In the genomic region with DNA sequence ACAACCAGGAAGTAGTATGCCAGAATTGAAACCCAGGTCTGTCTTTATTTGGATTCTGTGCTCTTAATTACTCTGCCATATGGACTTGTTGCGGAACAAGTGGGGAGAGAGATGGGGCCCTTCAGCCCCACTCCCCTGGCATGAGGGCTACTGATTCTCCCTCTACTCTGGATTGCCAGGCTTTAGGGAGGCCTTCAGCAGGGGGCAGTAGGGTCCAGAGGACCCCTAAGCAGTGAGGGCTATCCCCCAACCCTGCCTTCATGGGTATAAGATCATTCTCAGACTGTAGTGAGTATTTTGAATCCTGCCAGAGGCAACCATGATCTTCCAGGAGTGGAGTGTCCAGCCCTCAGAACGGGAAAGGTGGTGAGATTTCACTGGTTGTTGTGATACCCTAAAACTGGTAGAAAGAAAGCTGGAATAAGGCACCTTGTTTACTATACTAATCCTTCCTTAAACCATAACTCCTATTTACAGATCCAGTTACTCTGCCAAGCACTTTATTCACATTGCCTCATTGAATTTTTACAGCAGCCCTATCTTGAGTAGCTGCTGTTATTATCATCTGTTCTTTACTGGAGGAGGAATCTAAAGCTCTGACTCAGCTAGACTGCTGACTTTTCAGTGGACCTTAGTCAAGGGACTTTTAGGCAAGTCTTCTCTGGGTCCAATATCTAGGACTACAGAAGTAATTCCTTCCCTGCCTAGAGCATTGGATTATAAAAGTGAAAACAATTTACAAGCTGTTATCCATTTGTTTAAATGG, we compare ENCODE assay signal across 15 cellular contexts. TPM values are rescaled to one million over a fixed set of nuclear protein-coding genes. Genes with fewer than 3 reads are reported as not detected.
DNase-seq lines count a peak whose midpoint lies in the region; TF ChIP-seq lines count a peak whose summit lies in the region.
"Had no signal": no experiment of that assay in that cellular context is flagged by ENCODE, and none has a peak within 500 bp of the region (broad histone marks: within the 10 kb centered on the region; RNA-seq: fewer than 3 reads in every experiment).

No MANE protein-coding gene starts in this region.

- H3K36me3 ChIP-seq in brain microvascular endothelial cell (replicated peaks): no peaks in the 10 kb centered on the region
- H3K36me3 ChIP-seq in hepatocyte (replicated peaks; ENCODE audit: insufficient read depth, low read depth): no peaks in the 10 kb centered on the region

- H3K9me3 ChIP-seq in hepatocyte (ENCODE audit: low read depth): no peaks in the 10 kb centered on the region

- H4K20me1 ChIP-seq in hepatocyte (ENCODE audit: insufficient read depth, poor library complexity, severe bottlenecking): no peaks in the 10 kb centered on the region

- TF ChIP-seq CTCF in brain microvascular endothelial cell (IDR thresholded peaks at IDR 0.05; ENCODE audit: low read depth, low read length, missing control alignments): no peak
- TF ChIP-seq CTCF in hepatocyte (IDR thresholded peaks at IDR 0.05; ENCODE audit: poor library complexity): no peak

- no peaks in the 10 kb centered on the region for H3K27me3 ChIP-seq in brain microvascular endothelial cell (replicated peaks)
- H3K27me3 ChIP-seq in hepatocyte: no peaks in the 10 kb centered on the region

- no peaks in the 10 kb centered on the region for H3K79me2 ChIP-seq in hepatocyte

- H3K4me1 ChIP-seq in hepatocyte (ENCODE audit: insufficient read depth): peaks cover 13% of the 10 kb centered on the region

- peak; percentile 10 for DNase-seq in DMS79 treated with DMSO at 0.1 percent for 48 hours (lab: John Stamatoyannopoulos, UW)
- no peak for DNase-seq in DMS79 (lab: John Stamatoyannopoulos, UW)
- DNase-seq in brain microvascular endothelial cell: peak; percentile 45
- DNase-seq in hepatocyte (ENCODE audit: low spot score): peak; percentile 63
- peak; percentile 38 for DNase-seq in stromal cell of bone marrow (ENCODE audit: low read depth)
- DNase-seq in NCI-H146 treated with DMSO at 0.1 percent for 48 hours (lab: John Stamatoyannopoulos, UW; ENCODE audit: unreplicated experiment): no peak
- no peak for DNase-seq in SKM-1 treated with dmso at 0.1 percent for 144 hours (lab: John Stamatoyannopoulos, UW; ENCODE audit: unreplicated experiment)
- DNase-seq in NCI-H2227 (lab: John Stamatoyannopoulos, UW; ENCODE audit: unreplicated experiment): no peak
- DNase-seq: DND-41; effector memory CD4-positive, alpha-beta T cell; NCI-H1436 treated with DMSO at 0.1 percent for 48 hours; retina; substantia nigra; T-helper 17 cell had no signal

- H2AFZ ChIP-seq in hepatocyte: no peak overlapping the region

- 42% methylated on average over 2 of the region's 2 CpGs for WGBS in hepatocyte (ENCODE audit: low lambda C conversion rate, missing lambda C conversion rate)

- H3K9me2 ChIP-seq in hepatocyte (replicated peaks; ENCODE audit: insufficient read depth): no peaks in the 10 kb centered on the region

- peak overlapping the region; percentile 7 for H3K4me2 ChIP-seq in hepatocyte

- in situ Hi-C loops in brain microvascular endothelial cell (cut with HindIII; ENCODE audit: low pct_ligation_motif_present, low sequenced_read_pairs): no loop called here

- no peak overlapping the region for H3K4me3 ChIP-seq in brain microvascular endothelial cell (ENCODE audit: low read depth, low read length)
- H3K4me3 ChIP-seq in hepatocyte: no peak overlapping the region

- H3K27ac ChIP-seq in brain microvascular endothelial cell (no peak overlapping the region), hepatocyte (peak overlapping the region; percentile 64)
- H3K27ac ChIP-seq: 22Rv1 had no signal

RNA-seq across cellular contexts. Expression of gene LARP1, which starts 31.3 kb away (rescaled TPM):
- total RNA-seq in hepatocyte: 68.4 and 75.0 TPM in 2 replicates
- polyA plus RNA-seq in hepatocyte: 62.9 and 64.7 TPM in 2 replicates

Comparison
In these comparisons a context has a peak if more than half of its experiments do, and no peak if none do; other contexts are left out.
1. DNase-seq: peak in DMS79 treated with DMSO at 0.1 percent for 48 hours (single experiment), brain microvascular endothelial cell (single experiment), hepatocyte (single experiment) and stromal cell of bone marrow (single experiment); none in DMS79 (single experiment), NCI-H146 treated with DMSO at 0.1 percent for 48 hours (single experiment), SKM-1 treated with dmso at 0.1 percent for 144 hours (single experiment) and NCI-H2227 (single experiment).